Comparison of ENCODE assay signal across 21 cellular contexts in genomic region chr14:98154254-98154653, GRCh38.
DNase-seq lines count a peak whose midpoint lies in the region; ATAC-seq, FAIRE-seq and TF ChIP-seq lines count a peak whose summit lies in the region.
"Had no signal": no experiment of that assay in that cellular context is flagged by ENCODE, and none has a peak within 500 bp of the region (broad histone marks: within the 10 kb centered on the region; RNA-seq: fewer than 3 reads in every experiment).

No MANE protein-coding gene starts in this region.

- H2AFZ ChIP-seq in OCI-LY7 (ENCODE audit: low read length): no peak overlapping the region

- no peaks in the 10 kb centered on the region for H3K27me3 Mint-ChIP-seq in CD8-positive, alpha-beta T cell (ENCODE audit: low read depth)
- H3K27me3 Mint-ChIP-seq: CD4-positive, CD25-positive, alpha-beta regulatory T cell had no signal

- ATAC-seq in activated naive CD4-positive, alpha-beta T cell treated with anti-CD3 and anti-CD28 coated beads, Interleukin-2, amount 50 U/mL, for 72 hours: peak; percentile 34 to 43
- ATAC-seq in CD8-positive, alpha-beta T cell: no peak
- ATAC-seq: HCT116, HepG2 had no signal

- no peak overlapping the region for H3K4me2 ChIP-seq in OCI-LY7 (ENCODE audit: low read length)

- DNase-seq in activated naive CD4-positive, alpha-beta T cell treated with anti-CD3 and anti-CD28 coated beads, Interleukin-2, amount 50 U/mL, for 72 hours (ENCODE audit: low spot score in 2 of 2): no peak
- DNase-seq in activated naive CD4-positive, alpha-beta T cell (lab: John Stamatoyannopoulos, UW): no peak
- no peak for DNase-seq in CD8-positive, alpha-beta T cell
- DNase-seq in bronchial epithelial cell (ENCODE audit: low read depth) (no peak), NCI-H2196 treated with DMSO at 0.1 percent for 48 hours (lab: John Stamatoyannopoulos, UW; ENCODE audit: unreplicated experiment) (no peak), erythroblast (lab: John Stamatoyannopoulos, UW) (no peak), OCI-LY7 (ENCODE audit: low spot score) (no peak)
- DNase-seq: ACHN; BE2C; C1 segment of cervical spinal cord; CD4-positive, CD25-positive, alpha-beta regulatory T cell; DMS153; DMS79; GDM1; GOT3; H7; HFFc6 had no signal

- no peaks in the 10 kb centered on the region for H3K79me2 ChIP-seq in OCI-LY7 (ENCODE audit: insufficient read depth, low read depth, low read length)

- H4K20me1 ChIP-seq in OCI-LY7 (ENCODE audit: insufficient read depth, low read length): no peaks in the 10 kb centered on the region

- POLR2A ChIA-PET in CD8-positive, alpha-beta T cell (lab: Charles Lee): no interaction called here
- POLR2A ChIA-PET in OCI-LY7 (lab: Charles Lee): no interaction called here

- CTCF ChIA-PET in CD8-positive, alpha-beta T cell (lab: Charles Lee): no interaction called here
- CTCF ChIA-PET in OCI-LY7 (lab: Charles Lee; ENCODE audit: unreplicated experiment): no interaction called here

- H3K27ac ChIP-seq in CD8-positive, alpha-beta T cell (ENCODE audit: low read depth, low read length): no peak overlapping the region
- H3K27ac ChIP-seq in KOPT-K1 (ENCODE audit: low read depth, low read length, poor library complexity, severe bottlenecking): peak overlapping the region; percentile 19
- no peak overlapping the region for H3K27ac ChIP-seq in OCI-LY7 (ENCODE audit: low read depth, low read length, poor library complexity, severe bottlenecking)

- H3K9me2 ChIP-seq in OCI-LY7 (ENCODE audit: insufficient read depth, low read length): no peaks in the 10 kb centered on the region

- H3K27me3 ChIP-seq in CD8-positive, alpha-beta T cell (ENCODE audit: insufficient read depth, low read length): no peaks in the 10 kb centered on the region
- no peaks in the 10 kb centered on the region for H3K27me3 ChIP-seq in bronchial epithelial cell (ENCODE audit: control insufficient read depth, insufficient read depth, low read length)
- H3K27me3 ChIP-seq: BE2C had no signal

- H3K9me3 Mint-ChIP-seq in activated naive CD4-positive, alpha-beta T cell treated with anti-CD3 and anti-CD28 coated beads, Interleukin-2, amount 50 U/mL, for 72 hours: no peaks in the 10 kb centered on the region
- H3K9me3 Mint-ChIP-seq in CD8-positive, alpha-beta T cell: no peaks in the 10 kb centered on the region

- H3K36me3 Mint-ChIP-seq in activated naive CD4-positive, alpha-beta T cell treated with anti-CD3 and anti-CD28 coated beads, Interleukin-2, amount 50 U/mL, for 72 hours: peaks cover 0 to 29% of the 10 kb centered on the region in 2 donors
- peaks cover 29% of the 10 kb centered on the region for H3K36me3 Mint-ChIP-seq in CD8-positive, alpha-beta T cell

- peaks cover 72% of the 10 kb centered on the region for H3K4me1 Mint-ChIP-seq in CD8-positive, alpha-beta T cell (ENCODE audit: low read depth)

- no peaks in the 10 kb centered on the region for H3K9me3 ChIP-seq in CD8-positive, alpha-beta T cell (ENCODE audit: low read length)
- peaks cover 15% of the 10 kb centered on the region for H3K9me3 ChIP-seq in KOPT-K1 (ENCODE audit: insufficient read depth, low read length, poor library complexity, severe bottlenecking)
- no peaks in the 10 kb centered on the region for H3K9me3 ChIP-seq in OCI-LY7 (ENCODE audit: low read length)
- H3K9me3 ChIP-seq: BE2C had no signal

- H3K36me3 ChIP-seq in CD8-positive, alpha-beta T cell (ENCODE audit: insufficient read depth, low read length): no peaks in the 10 kb centered on the region
- peaks cover 84% of the 10 kb centered on the region for H3K36me3 ChIP-seq in KOPT-K1 (ENCODE audit: insufficient read depth, low read length)
- no peaks in the 10 kb centered on the region for H3K36me3 ChIP-seq in bronchial epithelial cell (ENCODE audit: control insufficient read depth, insufficient read depth, low read length)
- no peaks in the 10 kb centered on the region for H3K36me3 ChIP-seq in OCI-LY7 (ENCODE audit: insufficient read depth, low read length)
- H3K36me3 ChIP-seq: BE2C had no signal

- TF ChIP-seq POLR2A in erythroblast (IDR thresholded peaks at IDR 0.05; ENCODE audit: low read length): no peak

- peak; percentile 32 for FAIRE-seq in bronchial epithelial cell (lab: Jason Lieb, UNC)
- FAIRE-seq: A204.1, HepG2 had no signal

- no peak for TF ChIP-seq CTCF in CD8-positive, alpha-beta T cell (IDR thresholded peaks at IDR 0.05)
- TF ChIP-seq CTCF in bronchial epithelial cell (IDR thresholded peaks at IDR 0.05; ENCODE audit: insufficient read depth, low read length, severe bottlenecking): no peak
- no peak for TF ChIP-seq CTCF in OCI-LY7 (conservative IDR thresholded peaks at IDR 0.05; ENCODE audit: low read length)

- no peak overlapping the region for H3K27ac Mint-ChIP-seq in activated naive CD4-positive, alpha-beta T cell treated with anti-CD3 and anti-CD28 coated beads, Interleukin-2, amount 50 U/mL, for 72 hours
- H3K27ac Mint-ChIP-seq in CD8-positive, alpha-beta T cell: no peak overlapping the region
- H3K27ac Mint-ChIP-seq: HFFc6 had no signal

- peak overlapping the region; percentile 7 for H3K4me3 Mint-ChIP-seq in CD8-positive, alpha-beta T cell
- H3K4me3 Mint-ChIP-seq: CD4-positive, CD25-positive, alpha-beta regulatory T cell; HFFc6 had no signal

- H3K4me1 ChIP-seq in CD8-positive, alpha-beta T cell (ENCODE audit: insufficient read depth, low read length): peaks cover 49% of the 10 kb centered on the region
- H3K4me1 ChIP-seq in OCI-LY7 (ENCODE audit: insufficient read depth, low read length, poor library complexity, severe bottlenecking): no peaks in the 10 kb centered on the region
- H3K4me1 ChIP-seq: BE2C had no signal

- H3K4me3 ChIP-seq in CD8-positive, alpha-beta T cell (ENCODE audit: low read depth, low read length): no peak overlapping the region
- H3K4me3 ChIP-seq in bronchial epithelial cell (ENCODE audit: low read depth, low read length): no peak overlapping the region
- H3K4me3 ChIP-seq in OCI-LY7 (ENCODE audit: low read depth, low read length, poor library complexity, severe bottlenecking): no peak overlapping the region

- no TSS peak for BruUV-seq in OCI-LY7 (replicated peaks; lab: Mats Ljungman, UMichigan)

- intact Hi-C loops in CD8-positive, alpha-beta T cell (cut with DNase I, micrococcal nuclease): no loop called here
- intact Hi-C loops in OCI-LY7 (cut with micrococcal nuclease; ENCODE audit: unreplicated experiment): no loop called here
